ENCODE assay signal across 8 cellular contexts in the genomic region with DNA sequence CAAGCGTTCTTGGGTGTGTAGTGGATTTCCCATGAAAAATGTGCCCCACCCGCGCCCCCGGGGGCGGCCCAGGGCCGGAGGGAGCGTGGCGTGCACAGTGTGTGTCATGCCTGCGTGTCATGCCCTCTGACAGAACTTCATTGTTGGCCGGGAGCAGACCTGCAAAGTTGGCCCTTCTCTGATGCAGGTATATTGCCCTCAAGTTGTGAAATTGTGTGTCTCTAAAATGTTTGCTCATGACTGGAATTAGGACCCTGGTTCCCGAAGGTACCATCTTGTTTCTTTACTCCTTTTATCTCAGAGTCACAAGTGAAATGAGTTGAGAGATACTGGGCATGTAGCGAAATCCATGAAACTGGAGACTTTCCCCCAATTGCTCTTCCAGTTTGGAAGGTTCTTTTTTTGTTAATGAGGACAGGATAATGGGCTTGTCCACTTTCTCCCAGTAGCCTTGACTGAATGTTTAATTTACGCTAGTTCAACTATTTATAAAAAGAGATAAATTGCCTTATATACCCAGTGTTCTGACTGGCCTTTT. TPM values are rescaled to one million over a fixed set of nuclear protein-coding genes. Genes with fewer than 3 reads are reported as not detected.
A peak's percentile ranks its signal among the peaks of the same experiment; 100 is the strongest.
DNase-seq lines count a peak whose midpoint lies in the region; ATAC-seq and TF ChIP-seq lines count a peak whose summit lies in the region.

No MANE protein-coding gene starts in this region.

- H3K9me3 Mint-ChIP-seq in WTC11, result no peaks in the 10 kb centered on the region; the same call in 1 of the 2 replicates

- H3K36me3 Mint-ChIP-seq in WTC11, result no peaks in the 10 kb centered on the region

- peak overlapping the region; percentile 88 for H3K4me3 ChIP-seq in HL-60 (replicated peaks; ENCODE audit: insufficient read depth, low read length)
- peak overlapping the region; percentile 88 for H3K4me3 ChIP-seq in coronary artery
- peak overlapping the region; percentile 71 for H3K4me3 ChIP-seq in lower lobe of right lung

- H3K27me3 ChIP-seq in HL-60 (ENCODE audit: insufficient read depth, poor library complexity, severe bottlenecking), result no peaks in the 10 kb centered on the region
- H3K27me3 ChIP-seq in lower lobe of right lung (ENCODE audit: low read depth), result no peaks in the 10 kb centered on the region

- H3K4me3 Mint-ChIP-seq in WTC11, result peak overlapping the region; percentile 89

- H3K27ac ChIP-seq in HL-60 (replicated peaks) (peak overlapping the region; percentile 87), coronary artery (peak overlapping the region; percentile 78 to 86), lower lobe of right lung (peak overlapping the region; percentile 89)

- TF ChIP-seq CTCF in HL-60 (IDR thresholded peaks at IDR 0.05; ENCODE audit: insufficient read depth, low read length) (no peak), WTC11 (IDR thresholded peaks at IDR 0.05) (no peak), coronary artery (IDR thresholded peaks at IDR 0.05) (no peak), lower lobe of right lung (IDR thresholded peaks at IDR 0.05) (no peak)

- H3K9me3 ChIP-seq in lower lobe of right lung, result no peaks in the 10 kb centered on the region

- peak in 1 of 2 experiments; percentile 38 for DNase-seq in HL-60 (ENCODE audit: low read depth in 1 of 2, low spot score in 1 of 2)
- no peak for DNase-seq in WTC11 (ENCODE audit: low spot score)
- DNase-seq in coronary artery (ENCODE audit: low spot score), result peak; percentile 78
- peak; percentile 64 for DNase-seq in lower lobe of right lung
- peak; percentile 21 for DNase-seq in stimulated activated CD8-positive, alpha-beta memory T cell treated with anti-CD3 and anti-CD28 coated beads, Interleukin-15, amount 100 ng/mL, for 24 hours (ENCODE audit: low read depth)
- DNase-seq in NCI-H2227 (lab: John Stamatoyannopoulos, UW; ENCODE audit: unreplicated experiment), result no peak

- H3K36me3 ChIP-seq in lower lobe of right lung, result no peaks in the 10 kb centered on the region

- H3K27ac Mint-ChIP-seq in WTC11, result peak overlapping the region; percentile 94

- intact Hi-C loops in lower lobe of right lung (cut with DNase I), result no loop called here

- CTCF ChIA-PET in WTC11 (lab: Charles Lee), result interaction anchor here (0.6 to 0.9 kb wide), 2 partner anchors 11 to 27 kb away, joined by 3 to 4 read pairs; a partner anchor contains a TSS

- peaks cover 45% of the 10 kb centered on the region for H3K4me1 Mint-ChIP-seq in WTC11

- H3K27me3 Mint-ChIP-seq in WTC11 (ENCODE audit: low read depth), result no peaks in the 10 kb centered on the region

- POLR2A ChIA-PET in WTC11 (lab: Charles Lee), result interaction anchor here (1.5 to 1.7 kb wide), 2 partner anchors 10 to 27 kb away, joined by 4 to 16 read pairs; a partner anchor contains a TSS

- peaks cover 22% of the 10 kb centered on the region for H3K4me1 ChIP-seq in lower lobe of right lung

- ATAC-seq in GM18909 (IDR thresholded peaks at IDR 0.05; ENCODE audit: poor library complexity, unreplicated experiment), result peak; percentile 28
- ATAC-seq in WTC11, result no peak
- peak; percentile 66 to 67 for ATAC-seq in lower lobe of right lung
- no peak for ATAC-seq in GM21360 (IDR thresholded peaks at IDR 0.05; ENCODE audit: unreplicated experiment)

TF ChIP-seq in WTC11, 78 proteins besides CTCF, POLR2A, EP300 and RAD21:
- TF ChIP-seq, protein P1, sequence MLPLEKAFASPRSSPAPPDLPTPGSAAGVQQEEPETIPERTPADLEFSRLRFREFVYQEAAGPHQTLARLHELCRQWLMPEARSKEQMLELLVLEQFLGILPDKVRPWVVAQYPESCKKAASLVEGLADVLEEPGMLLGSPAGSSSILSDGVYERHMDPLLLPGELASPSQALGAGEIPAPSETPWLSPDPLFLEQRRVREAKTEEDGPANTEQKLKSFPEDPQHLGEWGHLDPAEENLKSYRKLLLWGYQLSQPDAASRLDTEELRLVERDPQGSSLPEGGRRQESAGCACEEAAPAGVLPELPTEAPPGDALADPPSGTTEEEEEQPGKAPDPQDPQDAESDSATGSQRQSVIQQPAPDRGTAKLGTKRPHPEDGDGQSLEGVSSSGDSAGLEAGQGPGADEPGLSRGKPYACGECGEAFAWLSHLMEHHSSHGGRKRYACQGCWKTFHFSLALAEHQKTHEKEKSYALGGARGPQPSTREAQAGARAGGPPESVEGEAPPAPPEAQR (CRISPR knock-in tag; IDR thresholded peaks at IDR 0.05), result no peak
- no peak for TF ChIP-seq MXD4 (CRISPR knock-in tag; IDR thresholded peaks at IDR 0.05; ENCODE audit: borderline replicate concordance)
- no peak for TF ChIP-seq NR3C1 (CRISPR knock-in tag; conservative IDR thresholded peaks at IDR 0.05; ENCODE audit: low read depth)
- no peak for TF ChIP-seq NFATC4 (CRISPR knock-in tag; IDR thresholded peaks at IDR 0.05)

RNA-seq across cellular contexts. Expression of a gene that starts 26.2 kb away (rescaled TPM):
- total RNA-seq in WTC11 (2021) (30.2 to 32.7 TPM (median 32.5 TPM) in 3 replicates), lower lobe of right lung (40.2 TPM)

RNA-seq across cellular contexts. Expression of a gene that starts 26.6 kb away (rescaled TPM):
- total RNA-seq in WTC11 (2021) (33.7 to 37.3 TPM (median 36.5 TPM) in 3 replicates), lower lobe of right lung (33.7 TPM)

Comparison
In these comparisons a context has a peak if more than half of its experiments do, and no peak if none do; other contexts are left out.
1. ATAC-seq: peak in GM18909 (single experiment) and lower lobe of right lung (2 of 2); none in WTC11 (single experiment) and GM21360 (single experiment).
2. DNase-seq: peak in coronary artery (single experiment), lower lobe of right lung (single experiment) and stimulated activated CD8-positive, alpha-beta memory T cell treated with anti-CD3 and anti-CD28 coated beads, Interleukin-15, amount 100 ng/mL, for 24 hours (single experiment); none in WTC11 (single experiment) and NCI-H2227 (single experiment).
3. Peak in every context shown above with its lines, with median percentiles within 50 percentile points of each other: H3K27ac ChIP-seq and H3K4me3 ChIP-seq.